ENCODE assay signal across 18 cellular contexts in the genomic region with DNA sequence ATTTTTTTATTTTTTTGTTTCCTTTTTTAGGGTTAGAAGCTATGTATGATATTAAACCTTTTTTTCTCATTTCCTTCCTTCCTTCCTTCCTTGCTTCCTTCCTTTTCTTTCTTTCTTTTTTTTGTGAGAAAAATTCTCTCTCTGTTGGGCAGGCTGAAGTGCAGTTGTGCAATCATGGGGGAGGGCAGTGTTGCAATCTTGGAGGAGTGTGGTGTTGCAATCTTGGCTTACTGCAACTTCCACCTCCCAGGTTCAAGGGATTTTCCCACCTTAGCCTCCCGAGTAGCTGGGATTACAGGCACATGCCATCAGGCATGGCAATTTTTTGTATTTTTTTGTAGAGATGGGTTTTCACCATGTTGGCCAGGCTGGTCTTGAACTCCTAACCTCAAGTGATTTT.
DNase-seq lines count a peak whose midpoint lies in the region; ATAC-seq and TF ChIP-seq lines count a peak whose summit lies in the region.
"Had no signal": no experiment of that assay in that cellular context is flagged by ENCODE, and none has a peak within 500 bp of the region (broad histone marks: within the 10 kb centered on the region; RNA-seq: fewer than 3 reads in every experiment).

No MANE protein-coding gene starts in this region.

- no peaks in the 10 kb centered on the region for H3K9me3 ChIP-seq in tibial nerve
- H3K9me3 ChIP-seq: BLaER1, Peyer's patch had no signal

- no peak overlapping the region for H3K4me3 ChIP-seq in cardiac fibroblast (replicated peaks in 1 of 2; ENCODE audit: low read depth in 2 of 2, low read length in 2 of 2)
- H3K4me3 ChIP-seq in tibial nerve = no peak overlapping the region
- H3K4me3 ChIP-seq: BLaER1, K562, Peyer's patch had no signal

- H3K27me3 ChIP-seq in foreskin keratinocyte (no peaks in the 10 kb centered on the region), tibial nerve (no peaks in the 10 kb centered on the region)
- H3K27me3 ChIP-seq: BLaER1, Peyer's patch had no signal

- no peak for TF ChIP-seq POLR2A in tibial nerve (IDR thresholded peaks at IDR 0.05)

- no peaks in the 10 kb centered on the region for H3K4me1 ChIP-seq in foreskin keratinocyte
- no peaks in the 10 kb centered on the region for H3K4me1 ChIP-seq in tibial nerve
- H3K4me1 ChIP-seq: BLaER1, Peyer's patch had no signal

- ATAC-seq in foreskin keratinocyte = no peak
- no peak for ATAC-seq in HG02938 (IDR thresholded peaks at IDR 0.05; ENCODE audit: unreplicated experiment)
- ATAC-seq: K562 had no signal

- TF ChIP-seq CTCF in cardiac fibroblast (IDR thresholded peaks at IDR 0.05; ENCODE audit: low read depth, low read length) (no peak), foreskin keratinocyte (conservative IDR thresholded peaks at IDR 0.05) (no peak), tibial nerve (IDR thresholded peaks at IDR 0.05) (no peak)

- peak; percentile 32 for DNase-seq in HCEC 1CT
- DNase-seq in cardiac fibroblast (ENCODE audit: low read depth in 2 of 2) = peak; percentile 51 to 66
- DNase-seq in foreskin keratinocyte = peak; percentile 17 to 51
- DNase-seq in tibial nerve (ENCODE audit: low spot score in 2 of 2) = peak; percentile 7 to 12
- no peak for DNase-seq in cerebellar cortex (ENCODE audit: low spot score)
- DNase-seq in NCI-H1048 (lab: John Stamatoyannopoulos, UW) = no peak
- DNase-seq: DMS 273 treated with DMSO at 0.1 percent for 48 hours, NCI-H1105 treated with DMSO at 0.1 percent for 48 hours, NCI-H187 treated with DMSO at 0.1 percent for 48 hours, NCI-H2171 treated with DMSO at 0.1 percent for 48 hours, NCI-H510A treated with DMSO at 0.1 percent for 48 hours, Peyer's patch, SHP77 treated with DMSO at 0.1 percent for 48 hours, SW 1271 had no signal

- WGBS in tibial nerve, 2 donors = 71% methylated on average over 1 of the region's 1 CpG; no CpG with 5 or more reads in 1 of the 2 donors

- no peaks in the 10 kb centered on the region for H3K36me3 ChIP-seq in tibial nerve
- H3K36me3 ChIP-seq: BLaER1, Peyer's patch had no signal

- H3K27ac ChIP-seq in foreskin keratinocyte (no peak overlapping the region), tibial nerve (no peak overlapping the region)
- H3K27ac ChIP-seq: BLaER1, HL-60, Peyer's patch had no signal

- TF ChIP-seq EP300 in tibial nerve (IDR thresholded peaks at IDR 0.05) = no peak

Comparison
In these comparisons a context has a peak if more than half of its experiments do, and no peak if none do; other contexts are left out.
1. DNase-seq: peak in HCEC 1CT (single experiment), cardiac fibroblast (2 of 2), foreskin keratinocyte (2 of 2) and tibial nerve (2 of 2); none in cerebellar cortex (single experiment) and NCI-H1048 (single experiment).